Comparison of ENCODE assay signal across 25 cellular contexts in genomic region chr18:64370036-64370435, GRCh38.
A peak's percentile ranks its signal among the peaks of the same experiment; 100 is the strongest.
DNase-seq lines count a peak whose midpoint lies in the region; FAIRE-seq and TF ChIP-seq lines count a peak whose summit lies in the region.
"Had no signal": no experiment of that assay in that cellular context is flagged by ENCODE, and none has a peak within 500 bp of the region (broad histone marks: within the 10 kb centered on the region; RNA-seq: fewer than 3 reads in every experiment).

No MANE protein-coding gene starts in this region.

- no peak overlapping the region for H3K27ac ChIP-seq in suprapubic skin
- H3K27ac ChIP-seq: 22Rv1; A549; BLaER1 treated with 17β-estradiol and CSF1 and Interleukin-3, amounts not matched to agents 10 nM and 100 nM; C4-2B had no signal

- WGBS in suprapubic skin, result 84% methylated on average over 5 of the region's 5 CpGs

- H3K4me1 ChIP-seq in suprapubic skin, result no peaks in the 10 kb centered on the region
- H3K4me1 ChIP-seq: A549, Caco-2 had no signal

- no peak for TF ChIP-seq CTCF in D721Med (IDR thresholded peaks at IDR 0.05; ENCODE audit: insufficient read depth, missing control alignments)
- no peak for TF ChIP-seq CTCF in suprapubic skin (IDR thresholded peaks at IDR 0.05)

- TF ChIP-seq POLR2A in suprapubic skin (IDR thresholded peaks at IDR 0.05), result no peak

- no peaks in the 10 kb centered on the region for H3K36me3 ChIP-seq in suprapubic skin
- H3K36me3 ChIP-seq: BLaER1 treated with 17β-estradiol and CSF1 and Interleukin-3, amounts not matched to agents 10 nM and 100 nM had no signal

- in situ Hi-C loops in KBM-7 (cut with MboI; ENCODE audit: low pct_unique_long_range_greater_than_20kb, low sequenced_read_pairs), result no loop called here

- peaks cover 4% of the 10 kb centered on the region for H3K9me3 ChIP-seq in suprapubic skin
- H3K9me3 ChIP-seq: A549; BLaER1 treated with 17β-estradiol and CSF1 and Interleukin-3, amounts not matched to agents 10 nM and 100 nM; Caco-2 had no signal

- FAIRE-seq in D721Med (lab: Jason Lieb, UNC), result peak; percentile 97
- FAIRE-seq: A549, GM12878, GM12892, GM18507 had no signal

- no peak overlapping the region for H3K4me3 ChIP-seq in suprapubic skin
- H3K4me3 ChIP-seq: A549; BLaER1 treated with 17β-estradiol and CSF1 and Interleukin-3, amounts not matched to agents 10 nM and 100 nM; GM12878 had no signal

- no peaks in the 10 kb centered on the region for H3K27me3 ChIP-seq in suprapubic skin
- H3K27me3 ChIP-seq: BLaER1 treated with 17β-estradiol and CSF1 and Interleukin-3, amounts not matched to agents 10 nM and 100 nM had no signal

- DNase-seq in D721Med (ENCODE audit: insufficient read length, low spot score) (no peak), left kidney (ENCODE audit: low read depth, low spot score) (peak; percentile 70), retina (peak; percentile 6), KBM-7 (no peak), inferior parietal cortex (ENCODE audit: extremely low spot score) (no peak), suprapubic skin (ENCODE audit: low spot score in 2 of 2) (no peak)
- DNase-seq: AML-193; Caco-2; Calu3; CD4-positive, alpha-beta T cell; CD8-positive, alpha-beta T cell; DMS 273 treated with DMSO at 0.1 percent for 48 hours; DMS153; DMS53; DMS79; DND-41; EL; GDM1 had no signal

- no peak for TF ChIP-seq EP300 in suprapubic skin (IDR thresholded peaks at IDR 0.05)

Comparison
In these comparisons a context has a peak if more than half of its experiments do, and no peak if none do; other contexts are left out.
1. DNase-seq: peak in left kidney (single experiment) and retina (single experiment); none in D721Med (single experiment), KBM-7 (single experiment), inferior parietal cortex (single experiment) and suprapubic skin (0 of 2).